In genomic region chr17:3986270-3986938, GRCh38 we compare ENCODE assay signal across 17 cellular contexts. TPM values are rescaled to one million over a fixed set of nuclear protein-coding genes. Genes with fewer than 3 reads are reported as not detected.
DNase-seq lines count a peak whose midpoint lies in the region; ATAC-seq, FAIRE-seq and TF ChIP-seq lines count a peak whose summit lies in the region.
"Had no signal": no experiment of that assay in that cellular context is flagged by ENCODE, and none has a peak within 500 bp of the region (broad histone marks: within the 10 kb centered on the region; RNA-seq: fewer than 3 reads in every experiment).

No MANE protein-coding gene starts in this region.

- WGBS in right cardiac atrium: 52% methylated on average over 16 of the region's 16 CpGs
- WGBS in K562 (ENCODE audit: insufficient coverage, low coverage, missing lambda C conversion rate): 43% methylated on average over 11 of the region's 16 CpGs

- no peaks in the 10 kb centered on the region for H3K36me3 ChIP-seq in K562 (ENCODE audit: control insufficient read depth, insufficient read depth, low read length)

- in situ Hi-C loops in K562 (cut with MboI): no loop called here

- no peaks in the 10 kb centered on the region for H3K79me2 ChIP-seq in K562 (ENCODE audit: control insufficient read depth, insufficient read depth, low read length)

- no peak overlapping the region for H3K4me2 ChIP-seq in K562 (ENCODE audit: insufficient read depth, low read length)
- H3K4me2 ChIP-seq: KMS-11 had no signal

- no peaks in the 10 kb centered on the region for H3K27me3 ChIP-seq in right cardiac atrium (ENCODE audit: control insufficient read depth, insufficient read depth)
- H3K27me3 ChIP-seq in K562 (ENCODE audit: control insufficient read depth in 2 of 2, insufficient read depth in 2 of 2, low read length in 2 of 2): no peaks in the 10 kb centered on the region

- H3K9me1 ChIP-seq in K562 (ENCODE audit: control insufficient read depth, insufficient read depth, low read length): no peaks in the 10 kb centered on the region

- H3K4me3 ChIP-seq in right cardiac atrium (ENCODE audit: low read length): no peak overlapping the region
- H3K4me3 ChIP-seq in K562: no peak overlapping the region

- no peaks in the 10 kb centered on the region for H4K20me1 ChIP-seq in K562 (replicated peaks; ENCODE audit: control insufficient read depth, insufficient read depth, low read length)

- CTCF ChIA-PET in K562 (lab: Yijun Ruan, JAX; ENCODE audit: low intra/inter-chr PET ratio): no interaction called here
- CTCF ChIA-PET in T-cell (lab: Charles Lee): no interaction called here

- peak in 1 of 3 donors; percentile 61 for DNase-seq in right cardiac atrium
- DNase-seq in Right ventricle myocardium superior: no peak
- DNase-seq in K562 (ENCODE audit: extremely low read depth in 1 of 4, low spot score in 3 of 4): no peak
- DNase-seq in left lobe of liver (ENCODE audit: low spot score): peak; percentile 85
- DNase-seq in T-cell: no peak
- DNase-seq in T-helper 1 cell: no peak
- DNase-seq in immature natural killer cell: no peak
- DNase-seq: activated CD4-positive, CD25-positive, alpha-beta regulatory T cell treated with anti-CD3 and anti-CD28 coated beads, Interleukin-2, amount 50 U/mL, for 72 hours; activated CD8-positive, alpha-beta memory T cell treated with anti-CD3 and anti-CD28 coated beads, Interleukin-2, amount 50 U/mL, for 4 hours; erythroblast; GOT3; NCI-H1436; NCI-H510A treated with DMSO at 0.1 percent for 48 hours; nephron progenitor cell had no signal

- no TSS peak for BruUV-seq in K562 (replicated peaks; lab: Mats Ljungman, UMichigan)

- H3K9me3 ChIP-seq in right cardiac atrium (ENCODE audit: control insufficient read depth, low read length) (no peaks in the 10 kb centered on the region), K562 (replicated peaks; ENCODE audit: control insufficient read depth, insufficient read depth, low read depth, low read length) (no peaks in the 10 kb centered on the region)

- no peak overlapping the region for H3K9ac ChIP-seq in K562 (ENCODE audit: insufficient read depth in 1 of 2, low read depth in 2 of 2, low read length in 2 of 2)
- H3K9ac ChIP-seq: KMS-11 had no signal

- H3K4me1 Mint-ChIP-seq in T-cell (peaks cover 0 to 3% (median 3%) of the 10 kb centered on the region in 3 donors), immature natural killer cell (peaks cover 0 to 3% of the 10 kb centered on the region in 2 donors)
- H3K4me1 Mint-ChIP-seq: central memory CD8-positive, alpha-beta T cell had no signal

- H3K9me3 Mint-ChIP-seq in T-cell (no peaks in the 10 kb centered on the region), immature natural killer cell (no peaks in the 10 kb centered on the region)
- H3K9me3 Mint-ChIP-seq: central memory CD8-positive, alpha-beta T cell had no signal

- no peak overlapping the region for H2AFZ ChIP-seq in K562 (ENCODE audit: low read depth, low read length)

- intact Hi-C loops in right cardiac atrium (cut with DNase I): no loop called here
- intact Hi-C loops in Right ventricle myocardium superior (cut with DNase I): no loop called here
- intact Hi-C loops in K562 (cut with micrococcal nuclease): no loop called here

- H3K27ac Mint-ChIP-seq in T-cell (no peak overlapping the region), immature natural killer cell (no peak overlapping the region)
- H3K27ac Mint-ChIP-seq: nephron progenitor cell had no signal

- H3K36me3 Mint-ChIP-seq in T-cell: no peaks in the 10 kb centered on the region
- no peaks in the 10 kb centered on the region for H3K36me3 Mint-ChIP-seq in immature natural killer cell

- POLR2A ChIA-PET in K562 (lab: Yijun Ruan, JAX) (interaction anchor here (0.6 to 1.1 kb wide), 4 partner anchors 9 to 308 kb away, joined by 3 read pairs; no protein-coding TSS in a partner anchor), T-cell (lab: Charles Lee) (no interaction called here)

- no peak for FAIRE-seq in K562 (lab: Jason Lieb, UNC)

- ATAC-seq in right cardiac atrium (peak; percentile 43 to 59), Right ventricle myocardium superior (ENCODE audit: poor library complexity) (no peak), K562 (no peak), left lobe of liver (peak; percentile 96), T-cell (replicated peaks in 1 of 4) (no peak), HG03432 (IDR thresholded peaks at IDR 0.05; ENCODE audit: unreplicated experiment) (no peak)

- H3K4me3 Mint-ChIP-seq in T-cell: no peak overlapping the region
- H3K4me3 Mint-ChIP-seq in immature natural killer cell: no peak overlapping the region
- H3K4me3 Mint-ChIP-seq: central memory CD8-positive, alpha-beta T cell; nephron progenitor cell had no signal

- TF ChIP-seq CTCF in K562 (IDR thresholded peaks at IDR 0.05 in 2 of 3, conservative IDR thresholded peaks at IDR 0.05 in 1 of 3; ENCODE audit: insufficient read depth in 2 of 3, low read depth in 1 of 3, low read length in 3 of 3): no peak

- no peak for TF ChIP-seq POLR2A in K562 (conservative IDR thresholded peaks at IDR 0.05)

- no peak for TF ChIP-seq RAD21 in K562 (CRISPR knock-in tag; conservative IDR thresholded peaks at IDR 0.05 in 1 of 2, IDR thresholded peaks at IDR 0.05 in 1 of 2)

- H3K27ac ChIP-seq in right cardiac atrium (ENCODE audit: low read length) (no peak overlapping the region), K562 (ENCODE audit: extremely low read depth, low read depth, low read length) (no peak overlapping the region)
- H3K27ac ChIP-seq: KMS-11 had no signal

- H3K27me3 Mint-ChIP-seq in T-cell (peaks cover 0 to 2% of the 10 kb centered on the region in 2 donors), immature natural killer cell (ENCODE audit: low read depth in 3 of 3) (peaks cover 0 to 9% (median 2%) of the 10 kb centered on the region in 3 donors)

- TF ChIP-seq EP300 in K562 (IDR thresholded peaks at IDR 0.05; ENCODE audit: low read length): no peak

- H3K4me1 ChIP-seq in right cardiac atrium (ENCODE audit: control insufficient read depth, insufficient read depth, low read length) (peaks cover 7% of the 10 kb centered on the region), K562 (replicated peaks in 1 of 2; ENCODE audit: control insufficient read depth in 2 of 2, insufficient read depth in 2 of 2, low read length in 2 of 2) (peaks cover 8 to 40% of the 10 kb centered on the region in 2 experiments; a peak in 4 of 5 replicates)

TF ChIP-seq in K562, 482 proteins besides CTCF, POLR2A, EP300 and RAD21:
- TF ChIP-seq MEF2A (IDR thresholded peaks at IDR 0.05; ENCODE audit: control insufficient read depth, low read depth, low read length): peak; percentile 21; the same call in 1 of the 2 replicates
- no peak for TF ChIP-seq PHF21A (IDR thresholded peaks at IDR 0.05; ENCODE audit: borderline replicate concordance, low read depth)
- TF ChIP-seq BHLHE40 (IDR thresholded peaks at IDR 0.05; ENCODE audit: low read length): peak; percentile 32; the same call in 1 of the 2 replicates

RNA-seq across cellular contexts. Expression of gene ATP2A3, which starts 22.2 kb away (rescaled TPM):
- total RNA-seq in right cardiac atrium (10 to 100 TPM; 10.5 to 16.6 (median 15.5) TPM), Right ventricle myocardium superior (6.0 TPM), K562 (2014; rRNA removed) (41.2 and 50.7 TPM in 2 replicates), K562 (2014; rRNA removed; fragmentation: Illumina TruSeq; extraction: Trizol) (9.0 and 9.2 TPM in 2 replicates), K562 (2015; rRNA removed; fragmentation: Illumina TruSeq; extraction: Trizol) (16.9 TPM in 2 replicates), K562 (2021) (79.7 and 103 TPM in 2 replicates), left lobe of liver (3.9 TPM), T-cell (100 to 1,000 TPM; 228 to 303 (median 248) TPM)
- polyA plus RNA-seq in right cardiac atrium (7.9 TPM), K562 (2011; rRNA removed) (42.6 and 65.4 TPM in 2 replicates), K562 (2014; fragmentation: Illumina TruSeq; extraction: Trizol) (31.3 and 65.0 TPM in 2 replicates), K562 (2014; fragmentation: Nextera tagmentation; extraction: Ambion mirVana) (under 1 TPM; 0.65 to 0.66 TPM), K562 (2014; rRNA removed) (54.5 and 66.9 TPM in 2 replicates), immature natural killer cell (100 to 1,000 TPM in 1 of 3 donors, 10 to 100 TPM in 2; 29.6 to 116 (median 35.1) TPM)
- 198 and 586 TPM in 2 replicates for total RNA-seq in K562 (2011; cell fraction: chromatin; rRNA removed; ENCODE audit: low replicate concordance)
- total RNA-seq in K562 (2011; cell fraction: nucleolus; rRNA removed): 353 and 436 TPM in 2 replicates
- 289 and 326 TPM in 2 replicates for total RNA-seq in K562 (2011; cell fraction: nucleoplasm; rRNA removed)
- polyA plus RNA-seq in K562 (2011; cell fraction: cytosol; rRNA removed): 45.9 and 88.8 TPM in 2 replicates
- polyA plus RNA-seq in K562 (2011; cell fraction: nucleus; rRNA removed): 230 and 368 TPM in 2 replicates
- 77.5 and 466 TPM in 2 replicates for polyA plus RNA-seq in K562 (2012)
- 33.8 and 63.1 TPM in 2 replicates for polyA minus RNA-seq in K562 (2011; rRNA and poly(A)+ RNA removed)
- 71.3 and 83.9 TPM in 2 replicates for polyA minus RNA-seq in K562 (2011; cell fraction: cytosol; rRNA and poly(A)+ RNA removed)
- 85.0 and 89.2 TPM in 2 replicates for polyA minus RNA-seq in K562 (2011; cell fraction: nucleus; rRNA and poly(A)+ RNA removed)

Comparison
In these comparisons a context has a peak if more than half of its experiments do, and no peak if none do; other contexts are left out.
1. ATAC-seq: peak in right cardiac atrium (2 of 2) and left lobe of liver (single experiment); none in Right ventricle myocardium superior (single experiment), K562 (single experiment), T-cell (0 of 4) and HG03432 (single experiment).